ENCODE assay signal across 8 cellular contexts in genomic region chr4:47031011-47031678, GRCh38. TPM values are rescaled to one million over a fixed set of nuclear protein-coding genes. Genes with fewer than 3 reads are reported as not detected.
A peak's percentile ranks its signal among the peaks of the same experiment; 100 is the strongest.
DNase-seq lines count a peak whose midpoint lies in the region; ATAC-seq, FAIRE-seq and TF ChIP-seq lines count a peak whose summit lies in the region.

TSS of gene GABRB1 (plus strand) at chr4:47031567.

- H3K9me3 ChIP-seq in SJSA1 (replicated peaks) = no peaks in the 10 kb centered on the region
- H3K9me3 ChIP-seq in keratinocyte (ENCODE audit: control insufficient read depth, low read depth, low read length) = no peaks in the 10 kb centered on the region
- peaks cover 0 to 3% (median 0%) of the 10 kb centered on the region in 3 donors for H3K9me3 ChIP-seq in skeletal muscle tissue (ENCODE audit: control insufficient read depth in 3 of 3, low read length in 3 of 3)

- no peak for ATAC-seq in HG02870 (IDR thresholded peaks at IDR 0.05; ENCODE audit: unreplicated experiment)
- no peak for ATAC-seq in GM21367 (IDR thresholded peaks at IDR 0.05; ENCODE audit: unreplicated experiment)
- ATAC-seq in HG02938 (IDR thresholded peaks at IDR 0.05; ENCODE audit: unreplicated experiment) = no peak

- FAIRE-seq in keratinocyte (lab: Jason Lieb, UNC) = no peak

- H3K4me3 ChIP-seq in H7 (ENCODE audit: insufficient read depth, low read depth, low read length) (peak within 1 kb of the TSS; percentile 57), SJSA1 (peak within 1 kb of the TSS; percentile 35), keratinocyte (ENCODE audit: control insufficient read depth in 2 of 3, extremely low read depth in 1 of 3, insufficient read depth in 2 of 3, low read depth in 1 of 3, low read length in 3 of 3) (peak within 1 kb of the TSS; percentile 22 to 81 (median 62)), skeletal muscle tissue (ENCODE audit: low read length in 3 of 3) (peak within 1 kb of the TSS; percentile 45 to 62 (median 57))

- H3K36me3 ChIP-seq in H7 (replicated peaks; ENCODE audit: control insufficient read depth, insufficient read depth, low read length) = no peaks in the 10 kb centered on the region
- H3K36me3 ChIP-seq in SJSA1 = no peaks in the 10 kb centered on the region
- H3K36me3 ChIP-seq in keratinocyte (ENCODE audit: control insufficient read depth in 2 of 2, extremely low read depth in 1 of 2, insufficient read depth in 2 of 2, low read length in 2 of 2) = no peaks in the 10 kb centered on the region
- no peaks in the 10 kb centered on the region for H3K36me3 ChIP-seq in skeletal muscle tissue (ENCODE audit: control insufficient read depth in 3 of 3, insufficient read depth in 3 of 3, low read length in 3 of 3)

- TF ChIP-seq CTCF in keratinocyte (optimal IDR thresholded peaks at IDR 0.05 in 1 of 3, IDR thresholded peaks at IDR 0.05 in 1 of 3, conservative IDR thresholded peaks at IDR 0.05 in 1 of 3; ENCODE audit: extremely low read depth in 1 of 3, insufficient read depth in 2 of 3, low read length in 3 of 3) = no peak

- dilution Hi-C loops in keratinocyte (cut with MboI; ENCODE audit: extremely low pct_ligation_motif_present, low sequenced_read_pairs) = no loop called here

- no peaks in the 10 kb centered on the region for H3K4me1 ChIP-seq in SJSA1 (replicated peaks)
- peaks cover 8% of the 10 kb centered on the region for H3K4me1 ChIP-seq in keratinocyte (ENCODE audit: control insufficient read depth, extremely low read depth, insufficient read depth, low read length)
- peaks cover 4 to 10% (median 10%) of the 10 kb centered on the region in 3 donors for H3K4me1 ChIP-seq in skeletal muscle tissue (ENCODE audit: control insufficient read depth in 3 of 3, insufficient read depth in 3 of 3, low read length in 3 of 3)

- DNase-seq in H7 = peak; percentile 30
- DNase-seq in SJSA1 (ENCODE audit: low read depth in 1 of 2, low spot score in 2 of 2) = peak; percentile 16 to 42
- DNase-seq in cerebellum (ENCODE audit: low spot score) = peak; percentile 60
- DNase-seq in keratinocyte (ENCODE audit: low read depth, low spot score) = no peak

- H3K9ac ChIP-seq in keratinocyte (ENCODE audit: control insufficient read depth, extremely low read depth, insufficient read depth, low read length) = peak within 1 kb of the TSS; percentile 24
- H3K9ac ChIP-seq in skeletal muscle tissue (ENCODE audit: low read depth in 1 of 3, low read length in 3 of 3) = peak within 1 kb of the TSS in 1 of 3 donors; percentile 47

- peak within 1 kb of the TSS; percentile 98 for H3K4me2 ChIP-seq in keratinocyte (ENCODE audit: control insufficient read depth, extremely low read depth, insufficient read depth, low read depth, low read length)

- no peaks in the 10 kb centered on the region for H3K9me1 ChIP-seq in keratinocyte (ENCODE audit: control insufficient read depth, extremely low read depth, insufficient read depth, low read length)

- H2AFZ ChIP-seq in keratinocyte (ENCODE audit: control insufficient read depth, low read length) = peak within 1 kb of the TSS; percentile 84

- peaks cover 14% of the 10 kb centered on the region for H3K27me3 ChIP-seq in H7 (ENCODE audit: control insufficient read depth, insufficient read depth, low read length)
- peaks cover 3% of the 10 kb centered on the region; the same call in 1 of the 2 replicates for H3K27me3 ChIP-seq in SJSA1 (replicated peaks)
- H3K27me3 ChIP-seq in keratinocyte (ENCODE audit: control insufficient read depth, extremely low read depth, insufficient read depth, low read length) = peaks cover 14% of the 10 kb centered on the region
- peaks cover 19 to 26% (median 23%) of the 10 kb centered on the region in 3 donors for H3K27me3 ChIP-seq in skeletal muscle tissue (ENCODE audit: control insufficient read depth in 3 of 3, insufficient read depth in 3 of 3, low read length in 3 of 3)

- H3K27ac ChIP-seq in SJSA1 (no peak within 1 kb of the TSS), keratinocyte (ENCODE audit: control insufficient read depth, insufficient read depth, low read length) (no peak within 1 kb of the TSS), skeletal muscle tissue (ENCODE audit: low read depth, low read length) (no peak within 1 kb of the TSS)

- H4K20me1 ChIP-seq in keratinocyte (ENCODE audit: control insufficient read depth, extremely low read depth, insufficient read depth, low read length) = no peaks in the 10 kb centered on the region

- H3K79me2 ChIP-seq in keratinocyte (ENCODE audit: control insufficient read depth, insufficient read depth, low read length) = no peaks in the 10 kb centered on the region

RNA-seq across cellular contexts. Expression of gene GABRB1, which starts in this region (rescaled TPM):
- total RNA-seq in H7 (2014; rRNA removed; shearing (Covaris generic)) = 0.31 TPM in 1 of 2 replicates, not detected in the other
- not detected in 2 replicates for total RNA-seq in SJSA1 (2014; rRNA removed; shearing (Covaris generic))
- total RNA-seq in cerebellum (48.8 TPM), skeletal muscle tissue (not detected)
- not detected in 3 replicates for polyA plus RNA-seq in keratinocyte
- not detected for polyA plus RNA-seq in keratinocyte (2011; ENCODE audit: low read depth)
- not detected in 2 replicates for polyA plus RNA-seq in keratinocyte (2011; cell fraction: cytosol; rRNA removed)
- polyA plus RNA-seq in keratinocyte (2011; cell fraction: nucleus; rRNA removed) = not detected in 2 replicates
- not detected in 2 replicates for polyA plus RNA-seq in keratinocyte (2012; ENCODE audit: low replicate concordance)
- not detected in 3 replicates for polyA minus RNA-seq in keratinocyte
- polyA minus RNA-seq in keratinocyte (2011; cell fraction: cytosol; rRNA and poly(A)+ RNA removed) = not detected
- polyA minus RNA-seq in keratinocyte (2011; cell fraction: nucleus; rRNA and poly(A)+ RNA removed) = not detected in 2 replicates

Comparison
In these comparisons a context has a peak if more than half of its experiments do, and no peak if none do; other contexts are left out.
1. RNA of gene GABRB1 (total RNA-seq): 48.8 TPM in cerebellum (single experiment); 0.31 TPM in H7, not detected in SJSA1 and not detected in skeletal muscle tissue (single experiment); every median in the first group is over 10 times any median in the second.
2. Peak in DNase-seq and H3K4me3 ChIP-seq in H7; RNA of the gene not detected or under 1 TPM.
3. Peak in DNase-seq and H3K4me3 ChIP-seq in SJSA1; RNA of the gene not detected or under 1 TPM.
4. Peak in every context shown above with its lines, with median percentiles within 50 percentile points of each other: H3K4me3 ChIP-seq.